In genomic region chr2:177282101-177282573, GRCh38 we compare ENCODE assay signal across 11 cellular contexts. TPM values are rescaled to one million over a fixed set of nuclear protein-coding genes. Genes with fewer than 3 reads are reported as not detected.
DNase-seq lines count a peak whose midpoint lies in the region; ATAC-seq and TF ChIP-seq lines count a peak whose summit lies in the region.
"Had no signal": no experiment of that assay in that cellular context is flagged by ENCODE, and none has a peak within 500 bp of the region (broad histone marks: within the 10 kb centered on the region; RNA-seq: fewer than 3 reads in every experiment).

No MANE protein-coding gene starts in this region.

- TF ChIP-seq CTCF in gastroesophageal sphincter (IDR thresholded peaks at IDR 0.05), result no peak

- peaks cover 0 to 10% of the 10 kb centered on the region in 2 donors for H3K36me3 ChIP-seq in gastroesophageal sphincter
- no peaks in the 10 kb centered on the region for H3K36me3 ChIP-seq in effector memory CD4-positive, alpha-beta T cell (ENCODE audit: control insufficient read depth, insufficient read depth, low read length)

- WGBS in gastroesophageal sphincter (ENCODE audit: low coverage in 1 of 2), 2 donors, result 25% methylated on average over 3 of the region's 3 CpGs; no CpG with 5 or more reads in 1 of the 2 donors

- TF ChIP-seq EP300 in gastroesophageal sphincter (IDR thresholded peaks at IDR 0.05), result no peak

- ATAC-seq in GM21390 (IDR thresholded peaks at IDR 0.05; ENCODE audit: unreplicated experiment) (peak; percentile 26), gastroesophageal sphincter (no peak), GM19324 (IDR thresholded peaks at IDR 0.05; ENCODE audit: low FRiP score, unreplicated experiment) (no peak), GM21423 (IDR thresholded peaks at IDR 0.05; ENCODE audit: unreplicated experiment) (no peak)
- ATAC-seq: activated T-cell treated with anti-CD3 and anti-CD28 coated beads, Interleukin-2, amount 50 U/mL, for 72 hours had no signal

- in situ Hi-C loops in ACHN (cut with HindIII; ENCODE audit: low pct_ligation_motif_present, low pct_unique_long_range_greater_than_20kb, low sequenced_read_pairs), result no loop called here

- H3K4me3 ChIP-seq in gastroesophageal sphincter, result no peak overlapping the region
- no peak overlapping the region for H3K4me3 ChIP-seq in effector memory CD4-positive, alpha-beta T cell (ENCODE audit: insufficient read depth, low read depth, low read length, poor library complexity, severe bottlenecking)

- H3K27ac ChIP-seq in gastroesophageal sphincter, result peak overlapping the region in 3 of 4 donors; percentile 2 to 32 (median 10)
- no peak overlapping the region for H3K27ac ChIP-seq in effector memory CD4-positive, alpha-beta T cell (ENCODE audit: insufficient read depth, low read length, poor library complexity, severe bottlenecking)
- H3K27ac ChIP-seq: C4-2B had no signal

- no peak for TF ChIP-seq POLR2A in gastroesophageal sphincter (IDR thresholded peaks at IDR 0.05)

- no peaks in the 10 kb centered on the region for H3K27me3 ChIP-seq in gastroesophageal sphincter
- H3K27me3 ChIP-seq in effector memory CD4-positive, alpha-beta T cell (replicated peaks; ENCODE audit: control insufficient read depth, insufficient read depth, low read length, poor library complexity, severe bottlenecking), result no peaks in the 10 kb centered on the region

- H3K4me1 ChIP-seq in gastroesophageal sphincter, result peaks cover 0 to 41% (median 0%) of the 10 kb centered on the region in 3 donors
- no peaks in the 10 kb centered on the region for H3K4me1 ChIP-seq in effector memory CD4-positive, alpha-beta T cell (ENCODE audit: control insufficient read depth, insufficient read depth, low read length, poor library complexity, severe bottlenecking)

- peak; percentile 66 for DNase-seq in ACHN
- peak; percentile 60 for DNase-seq in NCI-H2227 treated with DMSO at 0.1 percent for 48 hours (lab: John Stamatoyannopoulos, UW)
- no peak for DNase-seq in SK-N-DZ (ENCODE audit: low spot score)
- DNase-seq in effector memory CD4-positive, alpha-beta T cell, result no peak
- DNase-seq: activated T-cell treated with anti-CD3 and anti-CD28 coated beads, Interleukin-2, amount 50 U/mL, for 72 hours; NCI-H526 had no signal

- no peaks in the 10 kb centered on the region for H3K9me3 ChIP-seq in gastroesophageal sphincter
- no peaks in the 10 kb centered on the region for H3K9me3 ChIP-seq in effector memory CD4-positive, alpha-beta T cell (ENCODE audit: control insufficient read depth, low read length)

RNA-seq across cellular contexts. Expression of gene NFE2L2, which starts 17.6 kb away (rescaled TPM):
- total RNA-seq in gastroesophageal sphincter, result 100 to 1,000 TPM in 1 of 4 donors, 10 to 100 TPM in 3; 55.5 to 111 (median 89.2) TPM
- polyA plus RNA-seq in SK-N-DZ (2014; cell fraction: cytosol; rRNA removed), result 25.8 and 33.2 TPM in 2 replicates
- polyA plus RNA-seq in SK-N-DZ (2014; cell fraction: nucleus; rRNA removed), result 27.5 and 49.4 TPM in 2 replicates

Comparison
In these comparisons a context has a peak if more than half of its experiments do, and no peak if none do; other contexts are left out.
1. DNase-seq: peak in ACHN (single experiment) and NCI-H2227 treated with DMSO at 0.1 percent for 48 hours (single experiment); none in SK-N-DZ (single experiment) and effector memory CD4-positive, alpha-beta T cell (0 of 3).